Comparison of ENCODE assay signal across 8 cellular contexts in genomic region chr19:1076951-1077350, GRCh38. TPM values are rescaled to one million over a fixed set of nuclear protein-coding genes. Genes with fewer than 3 reads are reported as not detected.
DNase-seq lines count a peak whose midpoint lies in the region; ATAC-seq and TF ChIP-seq lines count a peak whose summit lies in the region.

No MANE protein-coding gene starts in this region.

- peak overlapping the region in 6 of 11 experiments; percentile 35 to 61 (median 56); a peak in 9 of 22 replicates for H3K9ac ChIP-seq in BLaER1 treated with 17β-estradiol and CSF1 and Interleukin-3, amounts not matched to agents 10 nM and 100 nM

- H3K27me3 Mint-ChIP-seq in activated CD8-positive, alpha-beta T cell treated with anti-CD3 and anti-CD28 coated beads, Interleukin-2, amount 10 ng/mL, durations not matched to agents 7 days and 5 days (ENCODE audit: low read depth), result no peaks in the 10 kb centered on the region

- POLR2A ChIA-PET in activated CD8-positive, alpha-beta T cell treated with anti-CD3 and anti-CD28 coated beads, Interleukin-2, amount 10 ng/mL, durations not matched to agents 7 days and 5 days (lab: Charles Lee), result interaction anchor here (1.0 to 9.3 kb wide), 5 partner anchors 11 to 57 kb away, joined by 3 to 113 read pairs (median 4); partner anchors contain the start of genes ABCA7 and ARHGAP45
- POLR2A ChIA-PET in A673 (lab: Charles Lee; ENCODE audit: low non-redundant PET), result no interaction called here

- peak overlapping the region in 9 of 11 experiments; percentile 42 to 63 (median 52); a peak in 16 of 22 replicates for H3K27ac ChIP-seq in BLaER1 treated with 17β-estradiol and CSF1 and Interleukin-3, amounts not matched to agents 10 nM and 100 nM
- H3K27ac ChIP-seq in esophagus squamous epithelium (peak overlapping the region in 3 of 4 donors; percentile 23 to 44 (median 36)), A673 (ENCODE audit: low read depth, low read length, poor library complexity, severe bottlenecking) (no peak overlapping the region)

- DNase-seq in Kasumi-1 (lab: John Stamatoyannopoulos, UW), result peak; percentile 69 to 76
- DNase-seq in activated CD8-positive, alpha-beta T cell treated with anti-CD3 and anti-CD28 coated beads, Interleukin-2, amount 10 ng/mL, durations not matched to agents 7 days and 5 days, result peak; percentile 98
- peak; percentile 51 for DNase-seq in esophagus squamous epithelium (lab: John Stamatoyannopoulos, UW)
- DNase-seq in stimulated activated CD4-positive, alpha-beta T cell treated with anti-CD3 and anti-CD28 coated beads, Interleukin-1b, Interleukin-23, amount 100 ng/mL, for 48 hours, result peak; percentile 94
- no peak for DNase-seq in NCI-H1048 (lab: John Stamatoyannopoulos, UW)
- no peak for DNase-seq in A673 (ENCODE audit: low spot score)

- H3K27me3 ChIP-seq in BLaER1 treated with 17β-estradiol and CSF1 and Interleukin-3, amounts not matched to agents 10 nM and 100 nM, result no peaks in the 10 kb centered on the region
- H3K27me3 ChIP-seq in esophagus squamous epithelium, result peaks cover 0 to 10% (median 0%) of the 10 kb centered on the region in 4 donors
- no peaks in the 10 kb centered on the region for H3K27me3 ChIP-seq in A673 (replicated peaks; ENCODE audit: insufficient read depth, low read depth, low read length, poor library complexity)

- H3K4me1 ChIP-seq in BLaER1 treated with 17β-estradiol and CSF1 and Interleukin-3, amounts not matched to agents 10 nM and 100 nM, result peaks cover 50 to 90% (median 69%) of the 10 kb centered on the region in 10 experiments
- H3K4me1 ChIP-seq in esophagus squamous epithelium (peaks cover 10 to 66% (median 19%) of the 10 kb centered on the region in 3 donors), A673 (ENCODE audit: insufficient read depth, low read length, poor library complexity, severe bottlenecking) (peaks cover 6% of the 10 kb centered on the region)

- H4K20me1 ChIP-seq in BLaER1 treated with 17β-estradiol and CSF1 and Interleukin-3, amounts not matched to agents 10 nM and 100 nM, result peaks cover 70 to 98% (median 93%) of the 10 kb centered on the region in 11 experiments

- CTCF ChIA-PET in activated CD8-positive, alpha-beta T cell treated with anti-CD3 and anti-CD28 coated beads, Interleukin-2, amount 10 ng/mL, durations not matched to agents 7 days and 5 days (lab: Charles Lee), result interaction anchor here (0.6 to 3.4 kb wide), 3 partner anchors 10 to 13 kb away, joined by 3 to 25 read pairs (median 11); partner anchors contain the start of gene ARHGAP45
- CTCF ChIA-PET in A673 (lab: Charles Lee), result no interaction called here

- H3K4me2 ChIP-seq in BLaER1 treated with 17β-estradiol and CSF1 and Interleukin-3, amounts not matched to agents 10 nM and 100 nM, result peak overlapping the region; percentile 57 to 96 (median 89)

- peak; percentile 37 for ATAC-seq in GM21360 (IDR thresholded peaks at IDR 0.05; ENCODE audit: unreplicated experiment)
- peak; percentile 83 for ATAC-seq in activated CD8-positive, alpha-beta T cell treated with anti-CD3 and anti-CD28 coated beads, Interleukin-2, amount 10 ng/mL, durations not matched to agents 7 days and 5 days

- peaks cover 68% of the 10 kb centered on the region for H3K4me1 Mint-ChIP-seq in activated CD8-positive, alpha-beta T cell treated with anti-CD3 and anti-CD28 coated beads, Interleukin-2, amount 10 ng/mL, durations not matched to agents 7 days and 5 days (ENCODE audit: low read depth)

- H3K36me3 Mint-ChIP-seq in activated CD8-positive, alpha-beta T cell treated with anti-CD3 and anti-CD28 coated beads, Interleukin-2, amount 10 ng/mL, durations not matched to agents 7 days and 5 days (ENCODE audit: low read depth), result peaks cover 85% of the 10 kb centered on the region

- 8 to 44% methylated on average over 11 to 16 of the region's 16 CpGs for whole genome bisulfite sequencing in esophagus squamous epithelium, 2 donors

- H3K4me3 Mint-ChIP-seq in activated CD8-positive, alpha-beta T cell treated with anti-CD3 and anti-CD28 coated beads, Interleukin-2, amount 10 ng/mL, durations not matched to agents 7 days and 5 days, result peak overlapping the region; percentile 85

- intact Hi-C loops in esophagus squamous epithelium (cut with DNase I) (no loop called here), A673 (cut with micrococcal nuclease; ENCODE audit: unreplicated experiment) (no loop called here)

- no peak for TF ChIP-seq CTCF in esophagus squamous epithelium (IDR thresholded peaks at IDR 0.05)
- TF ChIP-seq CTCF in A673 (conservative IDR thresholded peaks at IDR 0.05; ENCODE audit: low read depth, low read length), result no peak

- BruUV-seq in A673 (replicated peaks; lab: Mats Ljungman, UMichigan), result no TSS peak

- H3K9me3 ChIP-seq in BLaER1 treated with 17β-estradiol and CSF1 and Interleukin-3, amounts not matched to agents 10 nM and 100 nM (replicated peaks in 1 of 11), result no peaks in the 10 kb centered on the region
- H3K9me3 ChIP-seq in esophagus squamous epithelium (no peaks in the 10 kb centered on the region), A673 (ENCODE audit: low read depth, low read length, poor library complexity, severe bottlenecking) (no peaks in the 10 kb centered on the region)

- H3K27ac Mint-ChIP-seq in activated CD8-positive, alpha-beta T cell treated with anti-CD3 and anti-CD28 coated beads, Interleukin-2, amount 10 ng/mL, durations not matched to agents 7 days and 5 days, result peak overlapping the region; percentile 93

- H3K36me3 ChIP-seq in BLaER1 treated with 17β-estradiol and CSF1 and Interleukin-3, amounts not matched to agents 10 nM and 100 nM, result peaks cover 88 to 97% (median 93%) of the 10 kb centered on the region in 11 experiments
- peaks cover 0 to 11% (median 0%) of the 10 kb centered on the region in 3 donors for H3K36me3 ChIP-seq in esophagus squamous epithelium
- no peaks in the 10 kb centered on the region for H3K36me3 ChIP-seq in A673 (ENCODE audit: insufficient read depth, low read length, poor library complexity, severe bottlenecking)

- no peaks in the 10 kb centered on the region for H3K9me3 Mint-ChIP-seq in activated CD8-positive, alpha-beta T cell treated with anti-CD3 and anti-CD28 coated beads, Interleukin-2, amount 10 ng/mL, durations not matched to agents 7 days and 5 days (ENCODE audit: insufficient read depth)

- H3K4me3 ChIP-seq in BLaER1 treated with 17β-estradiol and CSF1 and Interleukin-3, amounts not matched to agents 10 nM and 100 nM, result peak overlapping the region in 7 of 10 experiments; percentile 13 to 51 (median 30); a peak in 8 of 20 replicates
- H3K4me3 ChIP-seq in esophagus squamous epithelium (peak overlapping the region; percentile 11 to 51 (median 33)), A673 (ENCODE audit: low read depth, low read length, poor library complexity, severe bottlenecking) (no peak overlapping the region)

- TF ChIP-seq POLR2A in esophagus squamous epithelium (IDR thresholded peaks at IDR 0.05), result no peak

RNA-seq across cellular contexts. Expression of gene ARHGAP45, which starts 10.0 kb away (rescaled TPM):
- 100 to 1,000 TPM; 433 to 445 TPM for total RNA-seq in activated CD8-positive, alpha-beta T cell treated with anti-CD3 and anti-CD28 coated beads, Interleukin-2, amount 10 ng/mL, durations not matched to agents 7 days and 5 days
- total RNA-seq in esophagus squamous epithelium (10 to 100 TPM in 3 of 4 donors, 1 to 10 TPM in 1; 8.2 to 39.3 (median 12.5) TPM), A673 (2021) (3.2 and 3.4 TPM in 2 replicates)

RNA-seq across cellular contexts. Expression of gene POLR2E, which starts 18.2 kb away (rescaled TPM):
- total RNA-seq in activated CD8-positive, alpha-beta T cell treated with anti-CD3 and anti-CD28 coated beads, Interleukin-2, amount 10 ng/mL, durations not matched to agents 7 days and 5 days, result 100 to 1,000 TPM; 176 to 177 TPM
- total RNA-seq in esophagus squamous epithelium (100 to 1,000 TPM; 113 to 198 (median 166) TPM), A673 (2021) (342 and 343 TPM in 2 replicates)

RNA-seq across cellular contexts. Expression of gene GPX4, which starts 26.8 kb away (rescaled TPM):
- total RNA-seq in activated CD8-positive, alpha-beta T cell treated with anti-CD3 and anti-CD28 coated beads, Interleukin-2, amount 10 ng/mL, durations not matched to agents 7 days and 5 days, result 100 to 1,000 TPM; 174 to 177 TPM
- 100 to 1,000 TPM; 108 to 405 (median 244) TPM for total RNA-seq in esophagus squamous epithelium
- 368 and 435 TPM in 2 replicates for total RNA-seq in A673 (2021)

RNA-seq across cellular contexts. Expression of gene ABCA7, which starts 37.0 kb away (rescaled TPM):
- total RNA-seq in activated CD8-positive, alpha-beta T cell treated with anti-CD3 and anti-CD28 coated beads, Interleukin-2, amount 10 ng/mL, durations not matched to agents 7 days and 5 days, result 10 to 100 TPM; 76.6 to 77.5 TPM
- total RNA-seq in esophagus squamous epithelium (10 to 100 TPM; 12.6 to 24.4 (median 18.7) TPM), A673 (2021) (12.0 and 21.2 TPM in 2 replicates)

RNA-seq across cellular contexts. Expression of gene CNN2, which starts 50.5 kb away (rescaled TPM):
- 100 to 1,000 TPM; 417 to 455 TPM for total RNA-seq in activated CD8-positive, alpha-beta T cell treated with anti-CD3 and anti-CD28 coated beads, Interleukin-2, amount 10 ng/mL, durations not matched to agents 7 days and 5 days
- total RNA-seq in esophagus squamous epithelium (100 to 1,000 TPM in 2 of 4 donors, 10 to 100 TPM in 2; 79.0 to 125 (median 105) TPM), A673 (2021) (112 and 146 TPM in 2 replicates)

Comparison
In these comparisons a context has a peak if more than half of its experiments do, and no peak if none do; other contexts are left out.
1. DNase-seq: peak in Kasumi-1 (2 of 2), activated CD8-positive, alpha-beta T cell treated with anti-CD3 and anti-CD28 coated beads, Interleukin-2, amount 10 ng/mL, durations not matched to agents 7 days and 5 days (single experiment), esophagus squamous epithelium (single experiment) and stimulated activated CD4-positive, alpha-beta T cell treated with anti-CD3 and anti-CD28 coated beads, Interleukin-1b, Interleukin-23, amount 100 ng/mL, for 48 hours (single experiment); none in NCI-H1048 (single experiment) and A673 (single experiment).
2. RNA of gene ARHGAP45, which starts 10.0 kb away (total RNA-seq): 433 to 445 TPM in activated CD8-positive, alpha-beta T cell treated with anti-CD3 and anti-CD28 coated beads, Interleukin-2, amount 10 ng/mL, durations not matched to agents 7 days and 5 days; 8.2 to 39.3 TPM in esophagus squamous epithelium and 3.2 to 3.4 TPM in A673; every median in the first group is over 10 times any median in the second.